In the genomic region with DNA sequence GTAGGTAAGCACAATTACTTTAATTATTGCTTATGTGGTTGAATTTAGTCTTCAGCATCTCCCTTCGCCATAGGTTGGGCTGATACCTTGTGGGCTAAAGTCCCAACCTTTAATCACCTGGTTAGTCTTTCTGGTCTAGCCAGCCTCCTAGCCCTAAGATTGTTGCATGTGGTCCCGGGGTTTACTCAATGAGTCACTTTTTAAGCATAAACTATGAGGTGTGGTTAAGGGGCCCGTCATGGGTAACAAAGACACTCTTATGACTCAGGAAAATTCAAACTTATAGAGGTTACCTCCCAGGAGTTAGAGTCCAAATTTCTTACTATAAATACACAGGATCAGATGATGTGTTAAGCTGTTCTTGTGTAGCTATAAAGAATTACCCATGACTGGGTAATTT, we compare ENCODE assay signal across 11 cellular contexts.
A peak's percentile ranks its signal among the peaks of the same experiment; 100 is the strongest.
DNase-seq lines count a peak whose midpoint lies in the region; ATAC-seq, FAIRE-seq and TF ChIP-seq lines count a peak whose summit lies in the region.
"Had no signal": no experiment of that assay in that cellular context is flagged by ENCODE, and none has a peak within 500 bp of the region (broad histone marks: within the 10 kb centered on the region; RNA-seq: fewer than 3 reads in every experiment).

No MANE protein-coding gene starts in this region.

- H3K4me3 ChIP-seq in HepG2 (replicated peaks in 1 of 3; ENCODE audit: insufficient read depth in 1 of 3, low read depth in 2 of 3, low read length in 3 of 3) (no peak overlapping the region), right lobe of liver (no peak overlapping the region), astrocyte of the spinal cord (ENCODE audit: low read depth, low read length) (no peak overlapping the region), SK-N-SH (ENCODE audit: low read depth in 2 of 2, low read length in 1 of 2) (no peak overlapping the region)

- H3K27me3 ChIP-seq in HepG2 (ENCODE audit: control insufficient read depth in 1 of 2, insufficient read depth in 2 of 2, low read length in 2 of 2), result no peaks in the 10 kb centered on the region
- H3K27me3 ChIP-seq in right lobe of liver, result no peaks in the 10 kb centered on the region
- no peaks in the 10 kb centered on the region for H3K27me3 ChIP-seq in SK-N-SH (ENCODE audit: insufficient read depth)

- POLR2A ChIA-PET in HepG2 (lab: Yijun Ruan, JAX), result no interaction called here
- POLR2A ChIA-PET in SK-N-SH (lab: Yijun Ruan, JAX), result no interaction called here

- no peak for TF ChIP-seq POLR2A in HepG2 (IDR thresholded peaks at IDR 0.05; ENCODE audit: insufficient read depth in 1 of 2, low read depth in 2 of 2, low read length in 2 of 2)
- no peak for TF ChIP-seq POLR2A in right lobe of liver (IDR thresholded peaks at IDR 0.05)
- no peak for TF ChIP-seq POLR2A in GM12891 (IDR thresholded peaks at IDR 0.05; ENCODE audit: low read depth, low read length)

- H4K20me1 ChIP-seq in HepG2 (ENCODE audit: insufficient read depth, low read length) (no peaks in the 10 kb centered on the region), SK-N-SH (ENCODE audit: insufficient read depth) (no peaks in the 10 kb centered on the region)

- H3K4me2 ChIP-seq in HepG2 (ENCODE audit: low read depth, low read length), result no peak overlapping the region
- H3K4me2 ChIP-seq in SK-N-SH, result no peak overlapping the region

- TF ChIP-seq CTCF in HepG2 (CRISPR knock-in tag; IDR thresholded peaks at IDR 0.05), result no peak
- TF ChIP-seq CTCF in right lobe of liver (IDR thresholded peaks at IDR 0.05), result no peak
- TF ChIP-seq CTCF in astrocyte of the spinal cord (IDR thresholded peaks at IDR 0.05; ENCODE audit: low read depth, low read length), result no peak
- TF ChIP-seq CTCF in SK-N-SH (IDR thresholded peaks at IDR 0.05), result no peak

- H3F3A ChIP-seq in SK-N-SH (replicated peaks; ENCODE audit: insufficient read depth), result no peaks in the 10 kb centered on the region

- no peak for FAIRE-seq in HepG2 (lab: Jason Lieb, UNC)
- no peak for FAIRE-seq in GM12891 (lab: Jason Lieb, UNC)
- FAIRE-seq: GM18507 had no signal

- no peaks in the 10 kb centered on the region for H3K9me2 ChIP-seq in SK-N-SH

- H3K79me2 ChIP-seq in HepG2 (ENCODE audit: insufficient read depth, low read length), result no peaks in the 10 kb centered on the region
- no peaks in the 10 kb centered on the region for H3K79me2 ChIP-seq in SK-N-SH (ENCODE audit: insufficient read depth)

- H2AFZ ChIP-seq in HepG2 (ENCODE audit: low read length), result no peak overlapping the region
- no peak overlapping the region for H2AFZ ChIP-seq in SK-N-SH (ENCODE audit: low read depth)

- TF ChIP-seq EP300 in HepG2 (IDR thresholded peaks at IDR 0.05; ENCODE audit: low read depth in 2 of 2, low read length in 2 of 2) (peak in 1 of 2 experiments; percentile 8; a peak in 1 of 4 replicates), HepG2 (CRISPR knock-in tag; IDR thresholded peaks at IDR 0.05; ENCODE audit: borderline replicate concordance) (no peak), SK-N-SH (IDR thresholded peaks at IDR 0.05; ENCODE audit: borderline replicate concordance in 1 of 2, low read depth in 1 of 2, low read length in 1 of 2) (no peak)

- intact Hi-C loops in HepG2 (cut with micrococcal nuclease; ENCODE audit: unreplicated experiment) (no loop called here), right lobe of liver (cut with DNase I) (no loop called here), Right ventricle myocardium superior (cut with DNase I) (no loop called here)

- in situ Hi-C loops in HepG2 (cut with HindIII; ENCODE audit: extremely low pct_ligation_motif_present, low pct_unique_long_range_greater_than_20kb) (no loop called here), astrocyte of the spinal cord (cut with HindIII; ENCODE audit: low sequenced_read_pairs) (no loop called here)

- CTCF ChIA-PET in HepG2 (lab: Yijun Ruan, JAX; ENCODE audit: low intra/inter-chr PET ratio, low total read pairs), result no interaction called here
- CTCF ChIA-PET in SK-N-SH (lab: Yijun Ruan, JAX), result interaction anchor here (1.0 kb wide), 1 partner anchor 24 kb away, joined by 3 read pairs; no protein-coding TSS in a partner anchor

- 20% methylated on average over 3 of the region's 3 CpGs for WGBS in HepG2 (ENCODE audit: low lambda C conversion rate)
- WGBS in right lobe of liver (ENCODE audit: insufficient coverage, low coverage, low lambda C conversion rate, missing lambda C conversion rate), result 61% methylated on average over 3 of the region's 3 CpGs
- 40% methylated on average over 3 of the region's 3 CpGs for WGBS in SK-N-SH (ENCODE audit: low lambda C conversion rate)

- no peak overlapping the region for H3K9ac ChIP-seq in HepG2 (ENCODE audit: insufficient read depth, low read depth, low read length)
- H3K9ac ChIP-seq in SK-N-SH, result no peak overlapping the region

- H3K36me3 ChIP-seq in HepG2 (replicated peaks in 1 of 2; ENCODE audit: control insufficient read depth in 1 of 2, insufficient read depth in 2 of 2, low read length in 2 of 2) (no peaks in the 10 kb centered on the region), right lobe of liver (no peaks in the 10 kb centered on the region), SK-N-SH (replicated peaks in 1 of 2; ENCODE audit: control insufficient read depth in 1 of 2, insufficient read depth in 2 of 2, low read length in 1 of 2) (no peaks in the 10 kb centered on the region)

- TF ChIP-seq RAD21 in HepG2 (CRISPR knock-in tag; IDR thresholded peaks at IDR 0.05) (no peak), SK-N-SH (IDR thresholded peaks at IDR 0.05; ENCODE audit: low read length) (no peak)

- H3K9me3 ChIP-seq in HepG2 (ENCODE audit: low read length) (peaks cover 86% of the 10 kb centered on the region), right lobe of liver (no peaks in the 10 kb centered on the region), SK-N-SH (no peaks in the 10 kb centered on the region)

- H3K4me1 ChIP-seq in HepG2 (ENCODE audit: insufficient read depth, low read length) (no peaks in the 10 kb centered on the region), right lobe of liver (no peaks in the 10 kb centered on the region), SK-N-SH (ENCODE audit: control insufficient read depth in 1 of 2, insufficient read depth in 2 of 2, low read depth in 1 of 2, low read length in 1 of 2) (no peaks in the 10 kb centered on the region)

- no TSS peak for BruUV-seq in HepG2 (replicated peaks; lab: Mats Ljungman, UMichigan)

- peak; percentile 7 for DNase-seq in HepG2 (ENCODE audit: low spot score)
- no peak for DNase-seq in right lobe of liver
- DNase-seq in astrocyte of the spinal cord (ENCODE audit: low read depth, low spot score), result peak; percentile 93
- DNase-seq in Right ventricle myocardium superior, result no peak
- DNase-seq in SK-N-SH, result no peak
- DNase-seq in GM12891 (ENCODE audit: insufficient read length, low spot score), result no peak
- DNase-seq: KG1; stimulated activated CD8-positive, alpha-beta memory T cell treated with anti-CD3 and anti-CD28 coated beads, Interleukin-4, amount 100 ng/mL, for 48 hours had no signal

- no peak for ATAC-seq in HepG2
- ATAC-seq in right lobe of liver, result no peak
- peak; percentile 76 for ATAC-seq in HG03520 (IDR thresholded peaks at IDR 0.05; ENCODE audit: unreplicated experiment)
- no peak for ATAC-seq in Right ventricle myocardium superior (ENCODE audit: poor library complexity)
- ATAC-seq in HG02884 (IDR thresholded peaks at IDR 0.05; ENCODE audit: unreplicated experiment), result no peak

- H3K27ac ChIP-seq in HepG2 (ENCODE audit: extremely low read length, insufficient read depth, low read length), result no peak overlapping the region
- no peak overlapping the region for H3K27ac ChIP-seq in right lobe of liver
- no peak overlapping the region for H3K27ac ChIP-seq in SK-N-SH (ENCODE audit: low read depth in 2 of 2, low read length in 1 of 2)

TF ChIP-seq in HepG2, 621 proteins besides CTCF, POLR2A, EP300 and RAD21 (continues in another document):
- no peak for TF ChIP-seq CHD4 (IDR thresholded peaks at IDR 0.05; ENCODE audit: borderline replicate concordance, low read length)
- TF ChIP-seq MAZ (IDR thresholded peaks at IDR 0.05; ENCODE audit: borderline replicate concordance, low read depth, low read length), result no peak
- no peak for TF ChIP-seq MAZ (CRISPR knock-in tag; IDR thresholded peaks at IDR 0.05; ENCODE audit: low read depth)
- TF ChIP-seq REXO4 (CRISPR knock-in tag; IDR thresholded peaks at IDR 0.05; ENCODE audit: borderline replicate concordance), result no peak
- no peak for TF ChIP-seq SRSF9 (IDR thresholded peaks at IDR 0.05; ENCODE audit: borderline replicate concordance, insufficient read depth, low read depth, low read length, poor library complexity, severe bottlenecking)
- TF ChIP-seq SSRP1 (CRISPR knock-in tag; IDR thresholded peaks at IDR 0.05), result no peak
- TF ChIP-seq SOX6 (IDR thresholded peaks at IDR 0.05), result no peak
- no peak for TF ChIP-seq SOX6 (CRISPR knock-in tag; IDR thresholded peaks at IDR 0.05)

TF ChIP-seq in SK-N-SH, 30 proteins besides CTCF, POLR2A, EP300 and RAD21 (continues in another document):
- TF ChIP-seq TEAD4 (IDR thresholded peaks at IDR 0.05; ENCODE audit: borderline replicate concordance, insufficient read depth) (no peak), NFIC (IDR thresholded peaks at IDR 0.05; ENCODE audit: borderline replicate concordance) (no peak), GATA2 (CRISPR knock-in tag; IDR thresholded peaks at IDR 0.05) (no peak), FOSL2 (IDR thresholded peaks at IDR 0.05; ENCODE audit: borderline replicate concordance, low read depth) (no peak)

TF ChIP-seq in GM12891, 5 proteins besides CTCF, POLR2A, EP300 and RAD21:
- TF ChIP-seq TAF1 (IDR thresholded peaks at IDR 0.05; ENCODE audit: low read depth, low read length) (no peak), SPI1 (IDR thresholded peaks at IDR 0.05; ENCODE audit: low read depth, low read length) (no peak), PAX5 (IDR thresholded peaks at IDR 0.05; ENCODE audit: insufficient read depth, low read length, severe bottlenecking) (no peak), POLR2AphosphoS5 (IDR thresholded peaks at IDR 0.05; ENCODE audit: low read depth, low read length) (no peak), POU2F2 (IDR thresholded peaks at IDR 0.05; ENCODE audit: low read depth, low read length) (no peak)

Comparison
In these comparisons a context has a peak if more than half of its experiments do, and no peak if none do; other contexts are left out.
1. DNase-seq: peak in HepG2 (single experiment) and astrocyte of the spinal cord (single experiment); none in right lobe of liver (0 of 3), Right ventricle myocardium superior (single experiment), SK-N-SH (single experiment) and GM12891 (single experiment).